20 cellular contexts compared by ENCODE assay signal in the genomic region with DNA sequence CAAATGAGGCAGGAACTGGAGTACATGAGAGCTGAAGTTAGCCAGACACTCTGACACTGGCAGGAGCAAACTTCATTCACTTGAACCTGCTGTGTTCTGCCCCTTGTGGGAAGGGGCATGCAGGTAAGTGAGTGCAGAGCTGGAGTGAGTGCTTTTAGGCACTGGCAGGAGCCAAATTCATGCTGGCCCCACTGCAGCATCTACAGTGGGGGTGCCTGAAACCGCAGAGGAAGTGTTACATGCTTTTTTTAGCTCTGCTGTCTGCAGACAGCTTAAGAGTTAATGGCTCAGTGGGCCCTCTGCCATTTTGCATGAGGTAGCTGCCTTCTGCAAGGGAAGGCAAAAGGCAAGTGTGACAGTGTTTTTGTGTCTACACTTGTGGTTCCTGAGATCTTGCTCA.
DNase-seq lines count a peak whose midpoint lies in the region; ATAC-seq and TF ChIP-seq lines count a peak whose summit lies in the region.
"Had no signal": no experiment of that assay in that cellular context is flagged by ENCODE, and none has a peak within 500 bp of the region (broad histone marks: within the 10 kb centered on the region; RNA-seq: fewer than 3 reads in every experiment).

No MANE protein-coding gene starts in this region.

- H3K4me3 ChIP-seq in GM12865 (ENCODE audit: low read depth, low read length) (no peak overlapping the region), Loucy (ENCODE audit: low read length, poor library complexity, severe bottlenecking) (no peak overlapping the region), OCI-LY7 (ENCODE audit: low read depth, low read length, poor library complexity, severe bottlenecking) (no peak overlapping the region)

- H3K4me3 Mint-ChIP-seq in stimulated activated memory B cell treated with anti-CD40 and anti-IgM and Interleukin-4, amounts not matched to agents 10 μg/mL and 1 μg/mL and 100 μg/mL, for 72 hours = no peak overlapping the region
- H3K4me3 Mint-ChIP-seq: CD4-positive, alpha-beta memory T cell; HFFc6; IgD-negative memory B cell had no signal

- H4K20me1 ChIP-seq in Loucy (ENCODE audit: insufficient read depth, low read length, poor library complexity, severe bottlenecking) (no peaks in the 10 kb centered on the region), OCI-LY7 (ENCODE audit: insufficient read depth, low read length) (no peaks in the 10 kb centered on the region)

- BruUV-seq in OCI-LY7 (replicated peaks; lab: Mats Ljungman, UMichigan) = no TSS peak

- no peaks in the 10 kb centered on the region for H3K4me1 Mint-ChIP-seq in stimulated activated memory B cell treated with anti-CD40 and anti-IgM and Interleukin-4, amounts not matched to agents 10 μg/mL and 1 μg/mL and 100 μg/mL, for 72 hours
- H3K4me1 Mint-ChIP-seq: CD4-positive, alpha-beta memory T cell had no signal

- H3F3A ChIP-seq in Loucy (ENCODE audit: low read depth) = no peaks in the 10 kb centered on the region

- H3K4me2 ChIP-seq in Loucy (ENCODE audit: low read depth, low read length, poor library complexity, severe bottlenecking) = peak overlapping the region; percentile 18
- peak overlapping the region; percentile 36; the same call in 1 of the 2 replicates for H3K4me2 ChIP-seq in OCI-LY7 (ENCODE audit: low read length)

- no peaks in the 10 kb centered on the region for H3K79me2 ChIP-seq in Loucy (ENCODE audit: insufficient read depth, low read length)
- H3K79me2 ChIP-seq in OCI-LY7 (ENCODE audit: insufficient read depth, low read depth, low read length) = no peaks in the 10 kb centered on the region

- POLR2A ChIA-PET in OCI-LY7 (lab: Charles Lee) = interaction anchor here (0.6 kb wide), 1 partner anchor 297 kb away, joined by 3 read pairs; no protein-coding TSS in a partner anchor

- no peaks in the 10 kb centered on the region for H3K27me3 ChIP-seq in Loucy (ENCODE audit: insufficient read depth, low read length, poor library complexity, severe bottlenecking)

- H3K9me2 ChIP-seq in Loucy (replicated peaks; ENCODE audit: low read depth, low read length) (no peaks in the 10 kb centered on the region), OCI-LY7 (ENCODE audit: insufficient read depth, low read length) (no peaks in the 10 kb centered on the region)

- H3K9me3 ChIP-seq in Loucy (ENCODE audit: insufficient read depth, low read depth, low read length) = peaks cover 25% of the 10 kb centered on the region
- peaks cover 10% of the 10 kb centered on the region; the same call in 1 of the 2 replicates for H3K9me3 ChIP-seq in OCI-LY7 (ENCODE audit: low read length)

- H3K27me3 Mint-ChIP-seq in stimulated activated memory B cell treated with anti-CD40 and anti-IgM and Interleukin-4, amounts not matched to agents 10 μg/mL and 1 μg/mL and 100 μg/mL, for 72 hours = no peaks in the 10 kb centered on the region

- no peak overlapping the region; the same call in 1 of the 2 replicates for H2AFZ ChIP-seq in Loucy (ENCODE audit: low read length)
- H2AFZ ChIP-seq in OCI-LY7 (ENCODE audit: low read length) = no peak overlapping the region

- CTCF ChIA-PET in OCI-LY7 (lab: Charles Lee; ENCODE audit: unreplicated experiment) = no interaction called here

- DNase-seq in GM12865 (ENCODE audit: low read depth) (peak; percentile 29), OCI-LY7 (ENCODE audit: low spot score) (peak; percentile 5), NCI-H82 treated with DMSO at 0.1 percent for 48 hours (lab: John Stamatoyannopoulos, UW; ENCODE audit: unreplicated experiment) (no peak), NCI-H1105 (lab: John Stamatoyannopoulos, UW) (no peak)
- DNase-seq in stimulated activated CD4-positive, alpha-beta T cell treated with anti-CD3 and anti-CD28 coated beads, Interleukin-2, amount 100 ng/mL, for 48 hours = no peak
- DNase-seq: ACHN; CD4-positive, alpha-beta memory T cell; GOT3; HFFc6; NCI-H1417 treated with DMSO at 0.1 percent for 48 hours; NCI-H2029; NCI-H2171 treated with DMSO at 0.1 percent for 48 hours; NCI-H774; OCI-M1; T-helper 9 cell had no signal

- no peak overlapping the region for H3K27ac ChIP-seq in OCI-LY7 (ENCODE audit: low read depth, low read length, poor library complexity, severe bottlenecking)
- H3K27ac ChIP-seq: RWPE1 had no signal

- peaks cover 7% of the 10 kb centered on the region for H3K4me1 ChIP-seq in Loucy (ENCODE audit: insufficient read depth, low read length, poor library complexity, severe bottlenecking)
- peaks cover 8% of the 10 kb centered on the region for H3K4me1 ChIP-seq in OCI-LY7 (ENCODE audit: insufficient read depth, low read length, poor library complexity, severe bottlenecking)

- ATAC-seq in GM21723 (IDR thresholded peaks at IDR 0.05; ENCODE audit: unreplicated experiment) = peak; percentile 60
- ATAC-seq in stimulated activated memory B cell treated with anti-CD40 and anti-IgM and Interleukin-4, amounts not matched to agents 10 μg/mL and 1 μg/mL and 100 μg/mL, for 72 hours = no peak

- H3K9me3 Mint-ChIP-seq in stimulated activated memory B cell treated with anti-CD40 and anti-IgM and Interleukin-4, amounts not matched to agents 10 μg/mL and 1 μg/mL and 100 μg/mL, for 72 hours = peaks cover 10% of the 10 kb centered on the region

- intact Hi-C loops in OCI-LY7 (cut with micrococcal nuclease; ENCODE audit: unreplicated experiment) = no loop called here

- peaks cover 5% of the 10 kb centered on the region for H3K36me3 Mint-ChIP-seq in stimulated activated memory B cell treated with anti-CD40 and anti-IgM and Interleukin-4, amounts not matched to agents 10 μg/mL and 1 μg/mL and 100 μg/mL, for 72 hours

- no peak overlapping the region for H3K27ac Mint-ChIP-seq in stimulated activated memory B cell treated with anti-CD40 and anti-IgM and Interleukin-4, amounts not matched to agents 10 μg/mL and 1 μg/mL and 100 μg/mL, for 72 hours
- H3K27ac Mint-ChIP-seq: CD4-positive, alpha-beta memory T cell; HFFc6; IgD-negative memory B cell had no signal

- no peak overlapping the region for H3K9ac ChIP-seq in Loucy (ENCODE audit: low read depth, low read length, poor library complexity, severe bottlenecking)

- H3K36me3 ChIP-seq in Loucy (ENCODE audit: insufficient read depth, low read length) (no peaks in the 10 kb centered on the region), OCI-LY7 (ENCODE audit: insufficient read depth, low read length) (no peaks in the 10 kb centered on the region)

- TF ChIP-seq CTCF in GM12865 (IDR thresholded peaks at IDR 0.05; ENCODE audit: insufficient read depth, low read depth, low read length, missing control alignments) (no peak), Loucy (conservative IDR thresholded peaks at IDR 0.05; ENCODE audit: low read length) (no peak), OCI-LY7 (conservative IDR thresholded peaks at IDR 0.05; ENCODE audit: low read length) (no peak)

Comparison
In these comparisons a context has a peak if more than half of its experiments do, and no peak if none do; other contexts are left out.
1. DNase-seq: peak in GM12865 (single experiment) and OCI-LY7 (single experiment); none in stimulated activated CD4-positive, alpha-beta T cell treated with anti-CD3 and anti-CD28 coated beads, Interleukin-2, amount 100 ng/mL, for 48 hours (0 of 2), NCI-H82 treated with DMSO at 0.1 percent for 48 hours (single experiment) and NCI-H1105 (single experiment).